Comparison of ENCODE assay signal across 8 cellular contexts in the genomic region with DNA sequence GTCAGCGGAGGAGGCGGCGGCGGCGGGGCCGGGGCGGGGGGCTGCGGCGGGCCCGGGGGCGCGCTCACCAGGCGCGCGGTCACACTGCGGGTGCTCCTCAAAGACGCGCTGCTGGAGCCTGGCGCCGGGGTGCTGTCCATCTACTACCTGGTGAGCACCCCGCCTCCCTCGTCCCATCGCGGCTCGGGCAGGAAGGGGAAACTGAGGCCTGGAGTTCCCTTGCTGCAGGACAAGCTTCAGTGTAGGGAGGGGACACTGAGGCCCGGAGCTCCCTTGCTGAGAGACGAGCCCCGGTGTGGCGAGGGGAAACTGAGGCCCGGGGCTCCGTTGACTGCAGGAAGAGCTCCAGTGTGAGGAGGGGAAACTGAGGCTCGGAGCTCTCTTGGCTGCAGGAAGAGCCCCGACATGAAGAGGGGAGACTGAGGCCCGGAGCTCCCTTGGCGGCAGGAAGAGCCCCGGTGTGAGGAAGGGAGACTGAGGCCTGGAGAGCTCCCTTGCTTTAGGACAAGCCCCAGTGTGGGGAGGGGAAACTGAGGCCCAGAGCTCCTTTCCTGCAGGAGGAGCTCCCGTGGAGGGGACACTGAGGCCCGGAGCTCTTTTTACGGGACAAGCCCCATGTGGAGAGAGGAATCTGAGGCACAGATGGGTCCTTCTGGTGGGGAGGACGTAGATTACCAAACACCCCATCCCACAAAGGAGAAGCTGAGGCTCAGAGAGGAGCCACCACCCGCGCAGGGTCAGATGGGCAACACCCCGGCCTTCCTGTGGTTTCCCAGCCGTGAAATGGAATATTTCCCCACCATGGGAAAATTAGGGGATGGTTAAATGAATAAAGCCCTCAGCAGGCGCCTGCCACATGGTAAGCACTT. TPM values are rescaled to one million over a fixed set of nuclear protein-coding genes. Genes with fewer than 3 reads are reported as not detected.
A peak's percentile ranks its signal among the peaks of the same experiment; 100 is the strongest.
DNase-seq lines count a peak whose midpoint lies in the region; ATAC-seq and TF ChIP-seq lines count a peak whose summit lies in the region.

No MANE protein-coding gene starts in this region.

- H3F3A ChIP-seq in PC-3 (ENCODE audit: low read length, unreplicated experiment): no peaks in the 10 kb centered on the region

- H3K18ac ChIP-seq in trophoblast cell (ENCODE audit: low read length): peak overlapping the region; percentile 80

- no peak overlapping the region for H3K23ac ChIP-seq in trophoblast cell (ENCODE audit: low read length)

- peak overlapping the region; percentile 83 for H3K14ac ChIP-seq in trophoblast cell (ENCODE audit: low read length)

- no peaks in the 10 kb centered on the region for H3K9me3 ChIP-seq in ES-I3 (ENCODE audit: control insufficient read depth, insufficient read depth, low read length)
- no peaks in the 10 kb centered on the region for H3K9me3 ChIP-seq in PC-3 (ENCODE audit: low read length)
- H3K9me3 ChIP-seq in trophoblast cell (ENCODE audit: insufficient read depth, low read depth, low read length): no peaks in the 10 kb centered on the region

- H4K8ac ChIP-seq in trophoblast cell (ENCODE audit: low read depth, low read length): peak overlapping the region; percentile 48

- H3K27me3 ChIP-seq in PC-3 (ENCODE audit: low read length) (no peaks in the 10 kb centered on the region), trophoblast cell (ENCODE audit: insufficient read depth, low read length) (no peaks in the 10 kb centered on the region)

- CTCF ChIA-PET in PC-3 (lab: Charles Lee): interaction anchor here (2.0 kb wide), 1 partner anchor 77 kb away, joined by 10 read pairs; no protein-coding TSS in a partner anchor

- H4K12ac ChIP-seq in trophoblast cell (ENCODE audit: low read depth, low read length): no peak overlapping the region

- H2BK120ac ChIP-seq in trophoblast cell (ENCODE audit: insufficient read depth, low read length, poor library complexity): no peak overlapping the region

- H2BK5ac ChIP-seq in trophoblast cell (ENCODE audit: low read depth, low read length, poor library complexity): no peak overlapping the region

- H2AFZ ChIP-seq in PC-3 (ENCODE audit: low read length) (no peak overlapping the region), trophoblast cell (ENCODE audit: insufficient read depth, low read length, poor library complexity) (peak overlapping the region; percentile 6)

- no CpG with 5 or more reads among the region's 45 CpGs for WGBS in trophoblast cell (ENCODE audit: extremely low coverage, insufficient coverage, insufficient read length)

- H2AK5ac ChIP-seq in trophoblast cell (ENCODE audit: low read length): peak overlapping the region; percentile 51

- intact Hi-C loops in PC-3 (cut with micrococcal nuclease): loop anchor here (10.0 kb wide), 1 partner anchor 99 kb away; a partner anchor contains a TSS

- POLR2A ChIA-PET in PC-3 (lab: Charles Lee; ENCODE audit: unreplicated experiment): interaction anchor here (1.0 kb wide), 1 partner anchor 8 kb away, joined by 11 read pairs; no protein-coding TSS in a partner anchor

- H3K4me3 ChIP-seq in PC-3 (ENCODE audit: low read length) (peak overlapping the region; percentile 81), epithelial cell of proximal tubule (ENCODE audit: low read depth, low read length) (peak overlapping the region; percentile 76), trophoblast cell (ENCODE audit: low read depth, low read length) (peak overlapping the region; percentile 95)

- peaks cover 12% of the 10 kb centered on the region for H3K79me1 ChIP-seq in trophoblast cell (ENCODE audit: low read length)

- H3K4ac ChIP-seq in trophoblast cell (ENCODE audit: low read depth, low read length): peak overlapping the region; percentile 52

- H2BK12ac ChIP-seq in trophoblast cell (ENCODE audit: low read length): peak overlapping the region; percentile 17

- BruUV-seq in PC-3 (replicated peaks; lab: Mats Ljungman, UMichigan): no TSS peak

- no peak for TF ChIP-seq CTCF in PC-3 (conservative IDR thresholded peaks at IDR 0.05; ENCODE audit: low read depth, low read length)
- TF ChIP-seq CTCF in epithelial cell of proximal tubule (conservative IDR thresholded peaks at IDR 0.05; ENCODE audit: low read depth, low read length): no peak

- peak overlapping the region; percentile 81 for H3K4me2 ChIP-seq in PC-3 (ENCODE audit: low read length)
- H3K4me2 ChIP-seq in trophoblast cell (ENCODE audit: low read length): peak overlapping the region; percentile 89

- H4K91ac ChIP-seq in trophoblast cell (ENCODE audit: low read depth, low read length): peak overlapping the region; percentile 33

- H4K20me1 ChIP-seq in PC-3 (ENCODE audit: low read length): no peaks in the 10 kb centered on the region

- no peaks in the 10 kb centered on the region for H3K4me1 ChIP-seq in ES-I3 (ENCODE audit: insufficient read depth, low read length)
- peaks cover 5% of the 10 kb centered on the region; the same call in 1 of the 2 replicates for H3K4me1 ChIP-seq in PC-3 (ENCODE audit: insufficient read depth, low read length)
- H3K4me1 ChIP-seq in trophoblast cell (ENCODE audit: control insufficient read depth in 1 of 2, insufficient read depth in 2 of 2, low read length in 2 of 2): peaks cover 12% of the 10 kb centered on the region in 2 experiments

- H3K27ac ChIP-seq in PC-3 (ENCODE audit: low read length) (no peak overlapping the region), trophoblast cell (ENCODE audit: low read depth, low read length) (no peak overlapping the region)

- DNase-seq in PC-3: no peak
- DNase-seq in epithelial cell of proximal tubule (ENCODE audit: low read depth): no peak
- DNase-seq in trophoblast cell: no peak
- no peak for DNase-seq in kidney glomerular epithelial cell (lab: John Stamatoyannopoulos, UW)
- no peak for DNase-seq in pons (ENCODE audit: low spot score)

- H3K9me2 ChIP-seq in PC-3 (replicated peaks; ENCODE audit: low read length): no peaks in the 10 kb centered on the region

- peaks cover 8% of the 10 kb centered on the region for H3K79me2 ChIP-seq in PC-3 (ENCODE audit: low read length)
- H3K79me2 ChIP-seq in trophoblast cell (ENCODE audit: control insufficient read depth, insufficient read depth, low read length, poor library complexity): peaks cover 4% of the 10 kb centered on the region

- no peak for ATAC-seq in PC-3
- ATAC-seq in GM19324 (IDR thresholded peaks at IDR 0.05; ENCODE audit: low FRiP score, unreplicated experiment): no peak
- ATAC-seq in GM21367 (IDR thresholded peaks at IDR 0.05; ENCODE audit: unreplicated experiment): no peak

- H3K9ac ChIP-seq in ES-I3 (ENCODE audit: low read depth, low read length) (peak overlapping the region; percentile 74), PC-3 (ENCODE audit: low read length) (peak overlapping the region; percentile 12; the same call in 1 of the 2 replicates), trophoblast cell (ENCODE audit: low read length) (peak overlapping the region; percentile 68)

- H3K36me3 ChIP-seq in ES-I3 (ENCODE audit: insufficient read depth, low read length) (no peaks in the 10 kb centered on the region), PC-3 (ENCODE audit: low read depth, low read length) (no peaks in the 10 kb centered on the region), trophoblast cell (ENCODE audit: control insufficient read depth in 1 of 2, insufficient read depth in 2 of 2, low read length in 2 of 2) (peaks cover 10 to 13% of the 10 kb centered on the region in 2 experiments)

RNA-seq across cellular contexts. Expression of a gene that starts 0.7 kb away (rescaled TPM):
- 5.6 and 10.9 TPM in 2 replicates for total RNA-seq in PC-3 (2014; rRNA removed)
- total RNA-seq in epithelial cell of proximal tubule: 3.9 and 6.3 TPM in 2 replicates
- polyA plus RNA-seq in trophoblast cell (2013): 13.8 and 15.3 TPM in 2 replicates

RNA-seq across cellular contexts. Expression of a gene that starts 5.5 kb away (rescaled TPM):
- total RNA-seq in PC-3 (2014; rRNA removed): 71.1 and 72.6 TPM in 2 replicates
- total RNA-seq in epithelial cell of proximal tubule: 49.2 and 70.8 TPM in 2 replicates
- polyA plus RNA-seq in trophoblast cell (2013): 41.8 and 46.1 TPM in 2 replicates

RNA-seq across cellular contexts. Expression of a gene that starts 39.7 kb away (rescaled TPM):
- total RNA-seq in PC-3 (2014; rRNA removed) (8.7 and 11.3 TPM in 2 replicates), epithelial cell of proximal tubule (17.5 and 22.9 TPM in 2 replicates)
- polyA plus RNA-seq in trophoblast cell (2013): 8.7 TPM in 2 replicates

RNA-seq across cellular contexts. Expression of a gene that starts 41.9 kb away (rescaled TPM):
- total RNA-seq in PC-3 (2014; rRNA removed) (not detected in 2 replicates), epithelial cell of proximal tubule (not detected in 2 replicates)
- polyA plus RNA-seq in trophoblast cell (2013): 0.89 and 1.2 TPM in 2 replicates

RNA-seq across cellular contexts. Expression of a gene that starts 56.3 kb away (rescaled TPM):
- 59.8 and 71.1 TPM in 2 replicates for total RNA-seq in PC-3 (2014; rRNA removed)
- 66.5 and 109 TPM in 2 replicates for total RNA-seq in epithelial cell of proximal tubule
- polyA plus RNA-seq in trophoblast cell (2013): 134 and 142 TPM in 2 replicates

Comparison
In these comparisons a context has a peak if more than half of its experiments do, and no peak if none do; other contexts are left out.
1. H3K9ac ChIP-seq: peak in every context shown above with its lines; median percentile 74 in ES-I3; 68 in trophoblast cell; 12 in PC-3.